Comparison of ENCODE assay signal across 1 cellular context in the genomic region with DNA sequence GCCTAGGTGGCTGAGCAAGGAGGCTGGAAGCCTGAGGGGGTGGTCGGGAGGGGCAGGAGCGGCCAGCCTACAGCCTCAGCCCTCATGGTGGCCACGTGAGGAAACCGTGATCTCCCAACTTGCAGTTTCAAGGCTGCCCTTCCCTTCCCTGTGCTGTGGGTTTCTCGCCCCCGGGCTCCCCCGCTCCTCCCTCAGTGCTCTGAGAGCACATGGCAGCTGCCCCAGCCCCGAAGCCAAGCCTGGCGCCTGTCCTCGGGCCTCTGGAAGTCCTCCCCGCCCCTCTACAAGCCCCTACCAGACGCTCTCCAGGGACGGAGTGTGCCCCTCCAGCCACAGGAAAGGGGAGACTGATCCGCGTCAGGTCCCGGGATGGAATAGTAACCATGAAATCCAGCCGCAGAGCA.
TF ChIP-seq lines count a peak whose summit lies in the region.

No MANE protein-coding gene starts in this region.

TF ChIP-seq in WTC11, 78 proteins besides CTCF, POLR2A, EP300 and RAD21 (continued from another document):
- TF ChIP-seq IRF1 (CRISPR knock-in tag; IDR thresholded peaks at IDR 0.05) (no peak), USF2 (CRISPR knock-in tag; IDR thresholded peaks at IDR 0.05) (no peak), CREM (CRISPR knock-in tag; IDR thresholded peaks at IDR 0.05) (no peak)
